Comparison of ENCODE assay signal across 25 cellular contexts in genomic region chr20:54502179-54502578, GRCh38. TPM values are rescaled to one million over a fixed set of nuclear protein-coding genes. Genes with fewer than 3 reads are reported as not detected.
"Had no signal": no experiment of that assay in that cellular context is flagged by ENCODE, and none has a peak within 500 bp of the region (broad histone marks: within the 10 kb centered on the region; RNA-seq: fewer than 3 reads in every experiment).

No MANE protein-coding gene starts in this region.

- H3K27me3 Mint-ChIP-seq: activated CD4-positive, alpha-beta memory T cell treated with anti-CD3 and anti-CD28 coated beads, Interleukin-2, amount 10 ng/mL, durations not matched to agents 7 days and 5 days; activated CD4-positive, alpha-beta T cell treated with anti-CD3 and anti-CD28 coated beads, Interleukin-2, amount 10 ng/mL, durations not matched to agents 24 days and 14 days; progenitor cell of endocrine pancreas; stimulated activated naive B cell treated with anti-CD40 and anti-IgM and Interleukin-4, amounts not matched to agents 10 μg/mL and 1 μg/mL and 100 μg/mL, for 72 hours had no signal

- H3K9me3 Mint-ChIP-seq: activated CD4-positive, alpha-beta memory T cell treated with anti-CD3 and anti-CD28 coated beads, Interleukin-2, amount 10 ng/mL, durations not matched to agents 7 days and 5 days; activated naive CD8-positive, alpha-beta T cell treated with anti-CD3 and anti-CD28 coated beads, Interleukin-2, amount 50 U/mL, for 24 hours; nephron had no signal

- H3K4me1 Mint-ChIP-seq: activated CD4-positive, alpha-beta memory T cell treated with anti-CD3 and anti-CD28 coated beads, Interleukin-2, amount 10 ng/mL, durations not matched to agents 7 days and 5 days; activated CD4-positive, alpha-beta T cell treated with anti-CD3 and anti-CD28 coated beads, Interleukin-2, amount 10 ng/mL, durations not matched to agents 24 days and 14 days; activated naive CD8-positive, alpha-beta T cell treated with anti-CD3 and anti-CD28 coated beads, Interleukin-2, amount 50 U/mL, for 24 hours; stimulated activated naive B cell treated with anti-CD40 and anti-IgM and Interleukin-4, amounts not matched to agents 10 μg/mL and 1 μg/mL and 100 μg/mL, for 72 hours had no signal

- H3K27ac Mint-ChIP-seq: activated CD4-positive, alpha-beta memory T cell treated with anti-CD3 and anti-CD28 coated beads, Interleukin-2, amount 10 ng/mL, durations not matched to agents 7 days and 5 days; activated CD4-positive, alpha-beta T cell treated with anti-CD3 and anti-CD28 coated beads, Interleukin-2, amount 10 ng/mL, durations not matched to agents 24 days and 14 days; activated naive CD8-positive, alpha-beta T cell treated with anti-CD3 and anti-CD28 coated beads, Interleukin-2, amount 50 U/mL, for 24 hours; activated T-cell treated with anti-CD3 and anti-CD28 coated beads, Interleukin-2, amount 50 U/mL, for 24 hours; nephron; progenitor cell of endocrine pancreas; stimulated activated naive B cell treated with anti-CD40 and anti-IgM and Interleukin-4, amounts not matched to agents 10 μg/mL and 1 μg/mL and 100 μg/mL, for 72 hours had no signal

- H3K27ac ChIP-seq: breast epithelium, foreskin keratinocyte, heart right ventricle, stomach, thyroid gland, upper lobe of left lung, vagina had no signal

- H3K36me3 ChIP-seq: breast epithelium, heart right ventricle, stomach, thyroid gland, upper lobe of left lung, vagina had no signal

- H3K4me3 Mint-ChIP-seq: activated CD4-positive, alpha-beta memory T cell treated with anti-CD3 and anti-CD28 coated beads, Interleukin-2, amount 10 ng/mL, durations not matched to agents 7 days and 5 days; activated CD4-positive, alpha-beta T cell treated with anti-CD3 and anti-CD28 coated beads, Interleukin-2, amount 10 ng/mL, durations not matched to agents 24 days and 14 days; activated naive CD8-positive, alpha-beta T cell treated with anti-CD3 and anti-CD28 coated beads, Interleukin-2, amount 50 U/mL, for 24 hours; activated T-cell treated with anti-CD3 and anti-CD28 coated beads, Interleukin-2, amount 50 U/mL, for 24 hours; nephron; stimulated activated naive B cell treated with anti-CD40 and anti-IgM and Interleukin-4, amounts not matched to agents 10 μg/mL and 1 μg/mL and 100 μg/mL, for 72 hours had no signal

- H3K27me3 ChIP-seq: breast epithelium, foreskin keratinocyte, heart right ventricle, stomach, thyroid gland, upper lobe of left lung, vagina had no signal

- H3K36me3 Mint-ChIP-seq: stimulated activated naive B cell treated with anti-CD40 and anti-IgM and Interleukin-4, amounts not matched to agents 10 μg/mL and 1 μg/mL and 100 μg/mL, for 72 hours had no signal

- H3K9me3 ChIP-seq: breast epithelium, heart right ventricle, stomach, thyroid gland, upper lobe of left lung, vagina had no signal

- DNase-seq: activated CD4-positive, alpha-beta memory T cell treated with anti-CD3 and anti-CD28 coated beads, Interleukin-2, amount 10 ng/mL, durations not matched to agents 7 days and 5 days; activated CD4-positive, alpha-beta T cell treated with anti-CD3 and anti-CD28 coated beads, Interleukin-2, amount 10 ng/mL, durations not matched to agents 24 days and 14 days; activated CD4-positive, CD25-positive, alpha-beta regulatory T cell treated with anti-CD3 and anti-CD28 coated beads, Interleukin-2, amount 50 U/mL, for 72 hours; activated CD8-positive, alpha-beta memory T cell treated with anti-CD3 and anti-CD28 coated beads, Interleukin-2, amount 50 U/mL, for 48 hours; activated gamma-delta T cell; activated naive CD4-positive, alpha-beta T cell treated with anti-CD3 and anti-CD28 coated beads, Interleukin-2, amount 50 U/mL, for 16 hours; activated naive CD8-positive, alpha-beta T cell treated with anti-CD3 and anti-CD28 coated beads, Interleukin-2, amount 50 U/mL, for 24 hours; activated T-cell treated with anti-CD3 and anti-CD28 coated beads, Interleukin-2, amount 50 U/mL, for 24 hours; amygdala; central memory CD4-positive, alpha-beta T cell; foreskin keratinocyte; heart right ventricle; left ventricle myocardium superior; retina; stimulated activated CD4-positive, alpha-beta T cell treated with anti-CD3 and anti-CD28 coated beads, Interleukin-1b, Interleukin-23, amount 100 ng/mL, for 48 hours; stimulated activated naive B cell treated with anti-CD40 and anti-IgM and Interleukin-4, amounts not matched to agents 10 μg/mL and 1 μg/mL and 100 μg/mL, for 72 hours; stomach; T-helper 2 cell; thyroid gland; upper lobe of left lung had no signal

- H3K4me1 ChIP-seq: foreskin keratinocyte, stomach, thyroid gland, upper lobe of left lung, vagina had no signal

- H3K4me3 ChIP-seq: breast epithelium, heart right ventricle, smooth muscle cell, stomach, thyroid gland, upper lobe of left lung, vagina had no signal

- H3K4me2 ChIP-seq: smooth muscle cell had no signal

RNA-seq across cellular contexts. Expression of gene DOK5, which starts 26.8 kb away (rescaled TPM):
- total RNA-seq: activated CD4-positive, alpha-beta memory T cell treated with anti-CD3 and anti-CD28 coated beads, Interleukin-2, amount 10 ng/mL, durations not matched to agents 7 days and 5 days; foreskin keratinocyte had no signal
- polyA plus RNA-seq: foreskin keratinocyte had no signal
